9 cellular contexts compared by ENCODE assay signal in the genomic region with DNA sequence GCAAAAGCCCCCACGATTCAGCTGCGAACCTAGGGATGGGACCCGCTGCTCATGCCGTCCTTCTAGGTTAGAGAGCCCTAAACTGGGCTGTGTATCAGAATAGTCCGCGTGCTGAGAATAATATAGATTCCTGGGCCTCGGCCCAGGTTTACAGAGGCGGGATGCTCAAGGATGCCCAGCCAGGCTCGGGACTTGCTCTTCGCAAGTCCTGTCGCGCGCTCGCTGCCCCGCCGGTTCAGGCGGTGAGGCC. TPM values are rescaled to one million over a fixed set of nuclear protein-coding genes. Genes with fewer than 3 reads are reported as not detected.
DNase-seq lines count a peak whose midpoint lies in the region; ATAC-seq, FAIRE-seq and TF ChIP-seq lines count a peak whose summit lies in the region.
"Had no signal": no experiment of that assay in that cellular context is flagged by ENCODE, and none has a peak within 500 bp of the region (broad histone marks: within the 10 kb centered on the region; RNA-seq: fewer than 3 reads in every experiment).

No MANE protein-coding gene starts in this region.

- H3K9me3 ChIP-seq in astrocyte (ENCODE audit: insufficient read depth, low read depth, low read length), result no peaks in the 10 kb centered on the region
- H3K9me3 ChIP-seq in uterus, result no peaks in the 10 kb centered on the region

- H3K79me2 ChIP-seq in astrocyte (ENCODE audit: insufficient read depth, low read length), result peaks cover 40% of the 10 kb centered on the region

- H3K36me3 ChIP-seq in astrocyte (ENCODE audit: insufficient read depth, low read length), result no peaks in the 10 kb centered on the region
- no peaks in the 10 kb centered on the region for H3K36me3 ChIP-seq in uterus

- no peak for FAIRE-seq in astrocyte (lab: Jason Lieb, UNC)
- FAIRE-seq: G401.6 had no signal

- no peaks in the 10 kb centered on the region for H3K9me3 Mint-ChIP-seq in activated naive CD4-positive, alpha-beta T cell treated with anti-CD3 and anti-CD28 coated beads, Interleukin-2, amount 50 U/mL, for 24 hours
- H3K9me3 Mint-ChIP-seq in astrocyte (ENCODE audit: unreplicated experiment), result no peaks in the 10 kb centered on the region
- no peaks in the 10 kb centered on the region for H3K9me3 Mint-ChIP-seq in memory B cell

- H3K36me3 Mint-ChIP-seq in activated naive CD4-positive, alpha-beta T cell treated with anti-CD3 and anti-CD28 coated beads, Interleukin-2, amount 50 U/mL, for 24 hours, result peaks cover 8% of the 10 kb centered on the region
- peaks cover 4% of the 10 kb centered on the region for H3K36me3 Mint-ChIP-seq in astrocyte (ENCODE audit: low read depth, unreplicated experiment)
- peaks cover 2% of the 10 kb centered on the region for H3K36me3 Mint-ChIP-seq in memory B cell

- peak overlapping the region; percentile 76 for H3K4me2 ChIP-seq in astrocyte (ENCODE audit: low read length)

- peak overlapping the region; percentile 84 for H2AFZ ChIP-seq in astrocyte (ENCODE audit: low read depth, low read length)

- H3K27ac ChIP-seq in astrocyte (ENCODE audit: low read depth, low read length), result peak overlapping the region; percentile 23
- peak overlapping the region; percentile 87 to 96 for H3K27ac ChIP-seq in uterus

- peaks cover 27% of the 10 kb centered on the region for H3K4me1 ChIP-seq in astrocyte (ENCODE audit: insufficient read depth, low read length)
- H3K4me1 ChIP-seq in uterus, result peaks cover 0 to 7% of the 10 kb centered on the region in 2 donors

- ATAC-seq in memory B cell (ENCODE audit: low read depth) (no peak), HG03139 (IDR thresholded peaks at IDR 0.05; ENCODE audit: unreplicated experiment) (no peak), GM19467 (IDR thresholded peaks at IDR 0.05; ENCODE audit: unreplicated experiment) (no peak)

- H3K27me3 Mint-ChIP-seq in activated naive CD4-positive, alpha-beta T cell treated with anti-CD3 and anti-CD28 coated beads, Interleukin-2, amount 50 U/mL, for 24 hours, result no peaks in the 10 kb centered on the region
- H3K27me3 Mint-ChIP-seq in astrocyte (ENCODE audit: low read depth, unreplicated experiment), result no peaks in the 10 kb centered on the region
- no peaks in the 10 kb centered on the region for H3K27me3 Mint-ChIP-seq in memory B cell

- H3K4me3 ChIP-seq in astrocyte (ENCODE audit: insufficient read depth, low read depth, low read length), result peak overlapping the region; percentile 82
- H3K4me3 ChIP-seq in uterus, result peak overlapping the region; percentile 90 to 98

- H4K20me1 ChIP-seq in astrocyte (ENCODE audit: insufficient read depth, low read length), result peaks cover 3% of the 10 kb centered on the region

- no peaks in the 10 kb centered on the region for H3K27me3 ChIP-seq in astrocyte (ENCODE audit: insufficient read depth, low read length)
- no peaks in the 10 kb centered on the region for H3K27me3 ChIP-seq in uterus

- H3K9ac ChIP-seq in astrocyte (ENCODE audit: low read length), result peak overlapping the region; percentile 95

- no peak for TF ChIP-seq POLR2A in uterus (IDR thresholded peaks at IDR 0.05)

- intact Hi-C loops in uterus (cut with DNase I; ENCODE audit: low total_unique reads), result loop anchor here (10.0 kb wide), 1 partner anchor 313 kb away; a partner anchor contains a TSS

- H3K4me1 Mint-ChIP-seq in activated naive CD4-positive, alpha-beta T cell treated with anti-CD3 and anti-CD28 coated beads, Interleukin-2, amount 50 U/mL, for 24 hours, result peaks cover 40% of the 10 kb centered on the region
- peaks cover 15% of the 10 kb centered on the region for H3K4me1 Mint-ChIP-seq in astrocyte (ENCODE audit: low read depth, unreplicated experiment)
- H3K4me1 Mint-ChIP-seq in memory B cell, result peaks cover 32% of the 10 kb centered on the region

- no peak for DNase-seq in activated naive CD4-positive, alpha-beta T cell treated with Interleukin-2 at 50 U/mL for 16 hours
- no peak for DNase-seq in astrocyte (ENCODE audit: low read depth)
- no peak for DNase-seq in memory B cell (ENCODE audit: low spot score in 2 of 2)
- no peak for DNase-seq in uterus
- DNase-seq in RPMI8226, result no peak

- peak overlapping the region; percentile 99 for H3K4me3 Mint-ChIP-seq in activated naive CD4-positive, alpha-beta T cell treated with anti-CD3 and anti-CD28 coated beads, Interleukin-2, amount 50 U/mL, for 24 hours
- H3K4me3 Mint-ChIP-seq in astrocyte (ENCODE audit: unreplicated experiment), result peak overlapping the region; percentile 100
- H3K4me3 Mint-ChIP-seq in memory B cell, result peak overlapping the region; percentile 100

- peak overlapping the region; percentile 92 for H3K27ac Mint-ChIP-seq in activated naive CD4-positive, alpha-beta T cell treated with anti-CD3 and anti-CD28 coated beads, Interleukin-2, amount 50 U/mL, for 24 hours
- peak overlapping the region; percentile 78 for H3K27ac Mint-ChIP-seq in astrocyte (ENCODE audit: unreplicated experiment)
- H3K27ac Mint-ChIP-seq in memory B cell, result peak overlapping the region; percentile 95

- TF ChIP-seq CTCF in astrocyte (IDR thresholded peaks at IDR 0.05; ENCODE audit: insufficient read depth, low read depth, low read length) (peak; percentile 28), uterus (IDR thresholded peaks at IDR 0.05) (no peak)

RNA-seq across cellular contexts. Expression of a gene that starts 0.3 kb away (rescaled TPM):
- total RNA-seq in astrocyte, result 28.1 and 29.7 TPM in 2 replicates
- total RNA-seq in uterus, result 10 to 100 TPM in 3 of 4 donors, 1 to 10 TPM in 1; 4.4 to 28.5 (median 23.1) TPM
